Comparison of ENCODE assay signal across 9 cellular contexts in the genomic region with DNA sequence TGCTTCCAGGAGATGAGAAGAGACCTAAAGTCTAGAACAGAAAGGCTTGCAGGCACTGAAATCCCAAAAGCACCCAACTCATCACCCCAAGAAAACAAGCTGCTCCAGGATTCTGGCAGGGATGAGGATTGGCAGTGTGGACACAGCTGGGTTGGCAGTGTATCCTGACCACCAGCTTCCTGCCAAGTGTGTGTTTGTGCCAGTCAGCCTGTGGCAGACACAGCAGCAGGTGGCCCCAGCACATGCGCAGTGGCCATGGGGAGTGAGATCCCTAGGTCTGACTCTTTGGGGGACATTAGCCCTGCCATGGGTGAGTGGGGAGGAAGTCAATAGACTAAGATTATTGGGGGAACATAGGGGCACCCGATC. TPM values are rescaled to one million over a fixed set of nuclear protein-coding genes. Genes with fewer than 3 reads are reported as not detected.
A peak's percentile ranks its signal among the peaks of the same experiment; 100 is the strongest.
DNase-seq lines count a peak whose midpoint lies in the region; ATAC-seq and TF ChIP-seq lines count a peak whose summit lies in the region.
"Had no signal": no experiment of that assay in that cellular context is flagged by ENCODE, and none has a peak within 500 bp of the region (broad histone marks: within the 10 kb centered on the region; RNA-seq: fewer than 3 reads in every experiment).

No MANE protein-coding gene starts in this region.

- no peak overlapping the region for H3K4ac ChIP-seq in neuronal stem cell (ENCODE audit: low read length)

- H3K27ac Mint-ChIP-seq in memory B cell: peak overlapping the region; percentile 54

- H3K27me3 Mint-ChIP-seq in memory B cell: no peaks in the 10 kb centered on the region

- DNase-seq in LHCN-M2 (ENCODE audit: low read depth) (peak; percentile 88), anterior cingulate cortex (lab: John Stamatoyannopoulos, UW) (peak in 54 of 58 donors; percentile 23 to 90 (median 70)), memory B cell (ENCODE audit: low spot score in 2 of 2) (no peak), neuronal stem cell (ENCODE audit: low spot score) (no peak), iPS-NIHi7 (ENCODE audit: extremely low spot score) (no peak), erythroblast (lab: John Stamatoyannopoulos, UW) (no peak)

- H3K4me3 Mint-ChIP-seq in memory B cell: no peak overlapping the region

- H3K36me3 ChIP-seq in BLaER1: peaks cover 27% of the 10 kb centered on the region
- H3K36me3 ChIP-seq in neuronal stem cell (replicated peaks in 1 of 2; ENCODE audit: control insufficient read depth in 2 of 2, insufficient read depth in 2 of 2, low read length in 2 of 2): peaks cover 11 to 27% of the 10 kb centered on the region in 2 donors

- no peak overlapping the region for H3K4me3 ChIP-seq in BLaER1
- peak overlapping the region in 1 of 2 donors; percentile 44 for H3K4me3 ChIP-seq in neuronal stem cell (ENCODE audit: low read length in 2 of 2)

- H2BK120ac ChIP-seq in neuronal stem cell (ENCODE audit: low read depth, low read length): no peak overlapping the region

- 0 out of 2 replicates have a peak overlapping the region, but pooled peaks have one; percentile 35 for H3K27ac ChIP-seq in BLaER1
- H3K27ac ChIP-seq in neuronal stem cell (replicated peaks; ENCODE audit: low read length): no peak overlapping the region

- H4K91ac ChIP-seq in neuronal stem cell (ENCODE audit: low read depth, low read length, poor library complexity): no peak overlapping the region

- H3K9me3 ChIP-seq in BLaER1 (no peaks in the 10 kb centered on the region), neuronal stem cell (replicated peaks in 1 of 2; ENCODE audit: control insufficient read depth in 2 of 2, insufficient read depth in 1 of 2, low read depth in 1 of 2, low read length in 2 of 2) (no peaks in the 10 kb centered on the region)

- no peak overlapping the region for H3K23ac ChIP-seq in neuronal stem cell (ENCODE audit: low read depth, low read length, poor library complexity)

- H2AK5ac ChIP-seq in neuronal stem cell (ENCODE audit: low read depth, low read length): no peak overlapping the region

- peaks cover 21% of the 10 kb centered on the region for H3K36me3 Mint-ChIP-seq in memory B cell

- no peak overlapping the region for H2BK12ac ChIP-seq in neuronal stem cell (ENCODE audit: low read length)

- H3K4me1 Mint-ChIP-seq in memory B cell: peaks cover 13% of the 10 kb centered on the region

- TF ChIP-seq POLR2A in erythroblast (IDR thresholded peaks at IDR 0.05; ENCODE audit: low read length): no peak

- H3K14ac ChIP-seq in neuronal stem cell (ENCODE audit: low read length): no peak overlapping the region

- WGBS in neuronal stem cell (ENCODE audit: extremely low coverage in 2 of 2, insufficient read length in 2 of 2, insufficient replicate concordance in 1 of 2), 2 donors: no CpG with 5 or more reads among the region's 2 CpGs

- H2BK5ac ChIP-seq in neuronal stem cell (ENCODE audit: low read length): no peak overlapping the region

- H3K18ac ChIP-seq in neuronal stem cell (ENCODE audit: low read length): no peak overlapping the region

- no peaks in the 10 kb centered on the region for H3K79me1 ChIP-seq in neuronal stem cell (ENCODE audit: low read depth, low read length)

- no peak overlapping the region for H2AFZ ChIP-seq in neuronal stem cell (ENCODE audit: low read length)

- H3K4me1 ChIP-seq in BLaER1 (peaks cover 31% of the 10 kb centered on the region), neuronal stem cell (ENCODE audit: control insufficient read depth in 2 of 2, insufficient read depth in 1 of 2, low read depth in 1 of 2, low read length in 2 of 2) (peaks cover 0 to 3% of the 10 kb centered on the region in 2 donors)

- H3K9ac ChIP-seq in BLaER1: no peak overlapping the region
- no peak overlapping the region for H3K9ac ChIP-seq in neuronal stem cell (ENCODE audit: low read depth, low read length, poor library complexity)

- H3K9me3 Mint-ChIP-seq in memory B cell: no peaks in the 10 kb centered on the region

- no peak overlapping the region for H2BK15ac ChIP-seq in neuronal stem cell (ENCODE audit: low read length)

- H3K4me2 ChIP-seq in BLaER1 (no peak overlapping the region), neuronal stem cell (ENCODE audit: insufficient read depth, low read length, poor library complexity, severe bottlenecking) (no peak overlapping the region)

- ATAC-seq in memory B cell (ENCODE audit: low read depth) (no peak), GM21717 (IDR thresholded peaks at IDR 0.05; ENCODE audit: unreplicated experiment) (no peak)

- H4K8ac ChIP-seq in neuronal stem cell (ENCODE audit: low read depth, low read length): no peak overlapping the region

- H4K20me1 ChIP-seq in BLaER1: peaks cover 22% of the 10 kb centered on the region; the same call in 1 of the 2 replicates

- H3K27me3 ChIP-seq in BLaER1 (no peaks in the 10 kb centered on the region), neuronal stem cell (ENCODE audit: control insufficient read depth in 3 of 3, insufficient read depth in 3 of 3, low read depth in 1 of 3, low read length in 3 of 3) (no peaks in the 10 kb centered on the region)

RNA-seq across cellular contexts. Expression of a gene that starts 8.7 kb away (rescaled TPM):
- total RNA-seq in LHCN-M2 (2014; rRNA removed): 65.8 and 73.7 TPM in 2 replicates
- polyA plus RNA-seq in LHCN-M2 (2012): 68.0 TPM
- 50.9 TPM for polyA plus RNA-seq in neuronal stem cell (2013, experiment 1 of 2)
- polyA plus RNA-seq in neuronal stem cell (2013, experiment 2 of 2): 51.1 TPM

RNA-seq across cellular contexts. Expression of a gene that starts 16.0 kb away (rescaled TPM):
- 32.5 and 44.5 TPM in 2 replicates for total RNA-seq in LHCN-M2 (2014; rRNA removed)
- 51.1 TPM for polyA plus RNA-seq in LHCN-M2 (2012)
- polyA plus RNA-seq in neuronal stem cell (2013, experiment 1 of 2): 77.4 TPM
- polyA plus RNA-seq in neuronal stem cell (2013, experiment 2 of 2): 76.9 TPM

RNA-seq across cellular contexts. Expression of a gene that starts 20.9 kb away (rescaled TPM):
- 295 and 319 TPM in 2 replicates for total RNA-seq in LHCN-M2 (2014; rRNA removed)
- polyA plus RNA-seq in LHCN-M2 (2012): 235 TPM
- 342 TPM for polyA plus RNA-seq in neuronal stem cell (2013, experiment 1 of 2)
- 328 TPM for polyA plus RNA-seq in neuronal stem cell (2013, experiment 2 of 2)

RNA-seq across cellular contexts. Expression of a gene that starts 21.6 kb away (rescaled TPM):
- 0.86 TPM in 1 of 2 replicates, not detected in the other for total RNA-seq in LHCN-M2 (2014; rRNA removed)
- 0.64 TPM for polyA plus RNA-seq in LHCN-M2 (2012)
- polyA plus RNA-seq in neuronal stem cell (2013, experiment 1 of 2): 0.22 TPM
- polyA plus RNA-seq in neuronal stem cell (2013, experiment 2 of 2): 0.12 TPM
- total RNA-seq: fibroblast of villous mesenchyme had no signal

RNA-seq across cellular contexts. Expression of a gene that starts 22.5 kb away (rescaled TPM):
- total RNA-seq in LHCN-M2 (2014; rRNA removed): 177 and 277 TPM in 2 replicates
- polyA plus RNA-seq in LHCN-M2 (2012): 532 TPM
- 110 TPM for polyA plus RNA-seq in neuronal stem cell (2013, experiment 1 of 2)
- 107 TPM for polyA plus RNA-seq in neuronal stem cell (2013, experiment 2 of 2)

Comparison
In these comparisons a context has a peak if more than half of its experiments do, and no peak if none do; other contexts are left out.
1. DNase-seq: peak in LHCN-M2 (single experiment) and anterior cingulate cortex (54 of 58); none in memory B cell (0 of 2), neuronal stem cell (single experiment), iPS-NIHi7 (single experiment) and erythroblast (0 of 2).